8 cellular contexts compared by ENCODE assay signal in the genomic region with DNA sequence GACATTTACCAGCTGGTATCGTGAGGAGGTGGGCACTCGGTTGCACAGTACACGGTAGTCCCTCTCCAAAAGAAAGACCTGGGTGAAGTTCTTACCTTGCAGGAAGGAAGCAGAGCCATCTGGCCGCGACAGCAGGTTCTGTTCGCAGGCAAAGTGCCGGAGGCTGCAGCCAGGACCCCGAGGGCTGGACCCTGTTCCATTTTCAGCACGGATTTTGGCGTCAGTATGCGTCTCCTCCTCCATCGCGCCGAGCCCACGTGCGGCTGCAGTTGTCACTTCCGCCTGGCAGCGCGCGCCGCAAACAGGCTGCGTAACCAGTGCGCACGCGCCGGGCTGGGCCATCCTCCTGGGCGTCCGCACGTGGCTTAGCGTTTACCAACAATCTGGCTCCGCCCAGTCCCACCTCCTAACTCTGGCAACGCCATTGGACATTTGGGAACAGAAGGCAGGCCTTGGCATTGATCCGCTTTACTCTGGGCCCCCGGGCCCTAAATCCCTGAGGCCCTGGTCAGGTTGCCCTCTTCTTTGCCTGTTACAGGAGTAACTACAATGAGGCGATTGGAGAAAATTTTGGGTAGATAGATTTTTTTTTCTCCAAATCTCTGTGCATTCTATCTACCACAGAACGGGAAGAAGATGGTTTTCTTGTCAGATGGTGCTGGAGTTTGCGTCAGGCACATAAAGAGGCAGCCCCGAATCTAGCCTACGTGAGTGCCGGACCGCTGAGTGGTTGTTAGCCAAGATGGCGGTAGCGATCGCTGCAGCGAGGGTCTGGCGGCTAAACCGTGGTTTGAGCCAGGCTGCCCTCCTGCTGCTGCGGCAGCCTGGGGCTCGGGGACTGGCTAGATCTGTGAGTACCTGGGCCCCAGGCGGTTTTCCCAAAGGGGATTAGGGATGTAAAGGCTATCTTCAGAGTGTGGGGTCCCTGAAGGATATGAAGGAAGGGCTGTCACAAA. TPM values are rescaled to one million over a fixed set of nuclear protein-coding genes. Genes with fewer than 3 reads are reported as not detected.
DNase-seq lines count a peak whose midpoint lies in the region; ATAC-seq and TF ChIP-seq lines count a peak whose summit lies in the region.

A gene (plus strand): TSS at position 733 of the 956 bp plus-strand sequence. CDS start 10 bp downstream, at position 743.
A gene (minus strand): TSS at position 274 of the 956 bp plus-strand sequence. CDS start 31 bp downstream, at position 243.

- peaks cover 30% of the 10 kb centered on the region for H3K4me1 Mint-ChIP-seq in osteocyte (ENCODE audit: unreplicated experiment)

- H3K27me3 ChIP-seq in thymus (ENCODE audit: control insufficient read depth, insufficient read depth), result no peaks in the 10 kb centered on the region

- H3K4me1 ChIP-seq in thymus (ENCODE audit: control insufficient read depth, insufficient read depth, low read length), result peaks cover 10% of the 10 kb centered on the region

- DNase-seq in GM12864 (ENCODE audit: low read depth), result peak; percentile 99
- peak; percentile 99 to 100 (median 100) for DNase-seq in NCI-H1417 (lab: John Stamatoyannopoulos, UW)
- peak; percentile 95 to 98 for DNase-seq in SW 1271 (lab: John Stamatoyannopoulos, UW)
- peak; percentile 98 for DNase-seq in activated naive CD8-positive, alpha-beta T cell treated with anti-CD3 and anti-CD28 coated beads, Interleukin-2, amount 50 U/mL, for 16 hours (ENCODE audit: low read depth, low spot score)
- peak; percentile 97 to 100 (median 99) for DNase-seq in head of caudate nucleus
- peak; percentile 100 for DNase-seq in osteocyte (ENCODE audit: extremely low spot score, unreplicated experiment)

- H3K36me3 ChIP-seq in thymus (ENCODE audit: control insufficient read depth, insufficient read depth), result peaks cover 5% of the 10 kb centered on the region

- H3K4me3 Mint-ChIP-seq in osteocyte (ENCODE audit: unreplicated experiment), result peak within 1 kb of the TSS; percentile 99

- TF ChIP-seq CTCF in GM12864 (IDR thresholded peaks at IDR 0.05; ENCODE audit: low read depth, low read length, missing control alignments) (no peak), osteocyte (IDR thresholded peaks at IDR 0.05) (no peak)

- H3K36me3 Mint-ChIP-seq in osteocyte (ENCODE audit: unreplicated experiment), result peaks cover 3% of the 10 kb centered on the region

- peak within 1 kb of the TSS; percentile 99 for H3K27ac Mint-ChIP-seq in osteocyte (ENCODE audit: unreplicated experiment)

- peak within 1 kb of the TSS; percentile 81 for H3K27ac ChIP-seq in thymus (ENCODE audit: low read depth)

- intact Hi-C loops in head of caudate nucleus (cut with DNase I), result loop anchor here (5.0 kb wide), 2 partner anchors 35 to 40 kb away; a partner anchor contains a TSS

- no peaks in the 10 kb centered on the region for H3K9me3 ChIP-seq in thymus (ENCODE audit: control insufficient read depth)

- no peaks in the 10 kb centered on the region for H3K27me3 Mint-ChIP-seq in osteocyte (ENCODE audit: unreplicated experiment)

- H3K4me3 ChIP-seq in GM12864 (ENCODE audit: low read depth, low read length), result peak within 1 kb of the TSS; percentile 96
- H3K4me3 ChIP-seq in thymus (ENCODE audit: low read length), result peak within 1 kb of the TSS; percentile 90

- no peaks in the 10 kb centered on the region for H3K9me3 Mint-ChIP-seq in osteocyte (ENCODE audit: unreplicated experiment)

- under 1% methylated on average over 50 of the region's 50 CpGs for WGBS in thymus

- ATAC-seq in HG02759 (IDR thresholded peaks at IDR 0.05; ENCODE audit: unreplicated experiment), result peak; percentile 89

RNA-seq across cellular contexts. Expression of the first gene that starts in this region (rescaled TPM):
- total RNA-seq in osteocyte, result 12.5 and 19.8 TPM in 2 replicates
- 37.7 TPM for polyA plus RNA-seq in thymus

RNA-seq across cellular contexts. Expression of the second gene that starts in this region (rescaled TPM):
- 10.6 and 11.6 TPM in 2 replicates for total RNA-seq in osteocyte
- polyA plus RNA-seq in thymus, result 20.3 TPM

Comparison
In these comparisons a context has a peak if more than half of its experiments do, and no peak if none do; other contexts are left out.
1. Peak in every context shown above with its lines: DNase-seq, ATAC-seq, H3K4me3 ChIP-seq and H3K27ac ChIP-seq.